In genomic region chr5:164007062-164007461, GRCh38 we compare ENCODE assay signal across 25 cellular contexts.
"Had no signal": no experiment of that assay in that cellular context is flagged by ENCODE, and none has a peak within 500 bp of the region (broad histone marks: within the 10 kb centered on the region; RNA-seq: fewer than 3 reads in every experiment).

No MANE protein-coding gene starts in this region.

- DNase-seq: dermis blood vessel endothelial cell; dorsolateral prefrontal cortex; effector CD4-positive, alpha-beta T cell; effector memory CD4-positive, alpha-beta T cell; foreskin keratinocyte; heart left ventricle; hypothalamus; immature natural killer cell; islet precursor cell; kidney; kidney glomerular epithelial cell; left colon; left ventricle myocardium inferior; lower lobe of right lung; mesenchymal stem cell; mucosa of descending colon; naive B cell; naive thymus-derived CD8-positive, alpha-beta T cell had no signal

- H3K9me3 ChIP-seq: esophagus muscularis mucosa, gastroesophageal sphincter, heart left ventricle, left ventricle myocardium inferior, lower lobe of right lung, mucosa of descending colon had no signal

- ATAC-seq: foreskin keratinocyte; gastroesophageal sphincter; heart left ventricle; left colon; left lobe of liver; lower lobe of right lung; mucosa of descending colon; naive thymus-derived CD8-positive, alpha-beta T cell had no signal

- H3K27ac ChIP-seq: coronary artery, dorsolateral prefrontal cortex, esophagus muscularis mucosa, foreskin keratinocyte, gastroesophageal sphincter, heart left ventricle, hepatocyte, left ventricle myocardium inferior, lower lobe of right lung had no signal

- H2AFZ ChIP-seq: hepatocyte had no signal

- H3K36me3 ChIP-seq: esophagus muscularis mucosa, gastroesophageal sphincter, heart left ventricle, left ventricle myocardium inferior, lower lobe of right lung had no signal

- H3K4me3 ChIP-seq: coronary artery, dorsolateral prefrontal cortex, esophagus muscularis mucosa, gastroesophageal sphincter, heart left ventricle, hepatocyte, left ventricle myocardium inferior, lower lobe of right lung, mucosa of descending colon had no signal

- H3K4me2 ChIP-seq: hepatocyte had no signal

- FAIRE-seq: endothelial cell of umbilical vein, frontal cortex, kidney had no signal

- H3K4me1 ChIP-seq: heart left ventricle, left ventricle myocardium inferior, lower lobe of right lung had no signal

- H3K27me3 ChIP-seq: esophagus muscularis mucosa, foreskin keratinocyte, gastroesophageal sphincter, heart left ventricle, hepatocyte had no signal

- H3K79me2 ChIP-seq: hepatocyte had no signal
